ENCODE assay signal across 16 cellular contexts in the genomic region with DNA sequence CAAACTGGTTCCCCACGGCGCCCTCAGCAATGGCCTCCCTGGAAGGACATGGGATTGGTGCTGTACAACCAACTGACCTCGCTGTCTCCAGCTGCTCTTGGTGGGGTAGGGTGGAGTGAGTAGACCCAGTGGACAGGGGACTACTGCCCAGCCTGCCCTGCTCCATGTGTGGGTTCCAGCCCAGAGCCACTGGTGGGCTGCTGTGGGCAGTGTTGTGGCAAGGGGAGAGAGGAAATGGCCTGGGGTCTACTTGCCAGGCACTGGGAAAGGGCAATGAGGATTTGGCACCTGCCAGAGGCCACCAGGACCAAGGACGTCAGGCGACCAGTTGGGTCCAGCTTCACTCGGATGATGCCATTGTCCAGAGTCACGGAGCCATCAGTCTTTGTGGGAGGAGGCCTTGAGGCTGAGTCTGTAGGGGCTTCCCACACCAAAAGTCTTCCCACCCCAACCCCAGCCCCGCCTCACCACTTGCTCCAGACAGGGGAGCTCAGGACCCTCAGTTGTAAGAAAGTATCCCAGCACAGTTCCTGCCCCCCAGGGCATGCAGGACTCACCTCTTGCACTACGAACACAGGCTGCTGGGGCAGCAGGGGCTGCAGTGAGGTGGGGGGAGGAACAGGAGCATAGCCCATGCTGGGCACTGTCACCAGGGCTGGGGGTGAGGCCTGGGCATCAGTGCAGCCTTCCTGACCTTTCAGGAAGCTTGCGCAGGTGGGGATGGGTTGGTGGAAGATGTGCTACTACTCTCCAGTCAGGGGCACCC. TPM values are rescaled to one million over a fixed set of nuclear protein-coding genes. Genes with fewer than 3 reads are reported as not detected.
DNase-seq lines count a peak whose midpoint lies in the region; ATAC-seq, FAIRE-seq and TF ChIP-seq lines count a peak whose summit lies in the region.
"Had no signal": no experiment of that assay in that cellular context is flagged by ENCODE, and none has a peak within 500 bp of the region (broad histone marks: within the 10 kb centered on the region; RNA-seq: fewer than 3 reads in every experiment).

No MANE protein-coding gene starts in this region.

- ATAC-seq in GM12878 = no peak

- H3K27me3 ChIP-seq in GM12878 (replicated peaks in 1 of 2; ENCODE audit: control insufficient read depth in 2 of 2, insufficient read depth in 2 of 2, low read length in 1 of 2) (no peaks in the 10 kb centered on the region), transverse colon (no peaks in the 10 kb centered on the region)

- FAIRE-seq in GM12878 (lab: Jason Lieb, UNC) = no peak
- FAIRE-seq: A204.1, GM18507, H54 had no signal

- H3K9me3 ChIP-seq in GM12878 (replicated peaks; ENCODE audit: control insufficient read depth, insufficient read depth, low read length) (no peaks in the 10 kb centered on the region), transverse colon (no peaks in the 10 kb centered on the region)

- no peak overlapping the region for H3K4me2 ChIP-seq in GM12878 (ENCODE audit: control insufficient read depth, insufficient read depth)

- TF ChIP-seq CTCF in GM12878 (IDR thresholded peaks at IDR 0.05 in 2 of 3, conservative IDR thresholded peaks at IDR 0.05 in 1 of 3; ENCODE audit: control insufficient read depth in 2 of 3, extremely low read depth in 1 of 3, insufficient read depth in 1 of 3, low read depth in 3 of 3, low read length in 3 of 3) = no peak
- TF ChIP-seq CTCF in transverse colon (IDR thresholded peaks at IDR 0.05) = no peak

- TF ChIP-seq RAD21 in GM12878 (IDR thresholded peaks at IDR 0.05; ENCODE audit: insufficient read depth, low read depth, low read length) = no peak

- no TSS peak for BruUV-seq in GM12878 (replicated peaks; lab: Mats Ljungman, UMichigan)

- CTCF ChIA-PET in activated naive CD4-positive, alpha-beta T cell treated with anti-CD3 and anti-CD28 coated beads, Interleukin-2, amount 10 ng/mL, durations not matched to agents 7 days and 5 days (lab: Charles Lee) = interaction anchor here (1.4 kb wide), 1 partner anchor 9 kb away, joined by 8 read pairs; no protein-coding TSS in a partner anchor
- CTCF ChIA-PET in GM12878 (lab: Yijun Ruan, JAX) = no interaction called here

- H3K27me3 Mint-ChIP-seq in activated naive CD4-positive, alpha-beta T cell treated with anti-CD3 and anti-CD28 coated beads, Interleukin-2, amount 10 ng/mL, durations not matched to agents 7 days and 5 days = no peaks in the 10 kb centered on the region
- H3K27me3 Mint-ChIP-seq: B cell; CD4-positive, alpha-beta T cell had no signal

- peak overlapping the region; percentile 55 for H3K27ac Mint-ChIP-seq in activated naive CD4-positive, alpha-beta T cell treated with anti-CD3 and anti-CD28 coated beads, Interleukin-2, amount 10 ng/mL, durations not matched to agents 7 days and 5 days
- H3K27ac Mint-ChIP-seq: B cell; CD4-positive, alpha-beta T cell had no signal

- H3K36me3 ChIP-seq in GM12878 (ENCODE audit: control insufficient read depth in 2 of 2, insufficient read depth in 2 of 2, low read length in 1 of 2) (no peaks in the 10 kb centered on the region; a peak in 3 of 4 replicates), transverse colon (peaks cover 0 to 7% (median 0%) of the 10 kb centered on the region in 4 donors)

- TF ChIP-seq POLR2A in GM12878 (IDR thresholded peaks at IDR 0.05; ENCODE audit: low read depth, low read length) (0 out of 2 replicates have a peak, but pooled peaks have one; percentile 0), transverse colon (IDR thresholded peaks at IDR 0.05) (no peak)

- H3K4me3 Mint-ChIP-seq in activated naive CD4-positive, alpha-beta T cell treated with anti-CD3 and anti-CD28 coated beads, Interleukin-2, amount 10 ng/mL, durations not matched to agents 7 days and 5 days = no peak overlapping the region
- H3K4me3 Mint-ChIP-seq: B cell; CD4-positive, alpha-beta T cell had no signal

- 89% methylated on average over 10 of the region's 10 CpGs for WGBS in GM12878 (ENCODE audit: insufficient coverage, insufficient replicate concordance, low lambda C conversion rate, missing lambda C conversion rate)
- 96% methylated on average over 10 of the region's 10 CpGs; no CpG with 5 or more reads in 1 of the 2 donors for WGBS in transverse colon (ENCODE audit: low coverage in 1 of 2), 2 donors

- DNase-seq in activated naive CD4-positive, alpha-beta T cell treated with anti-CD3 and anti-CD28 coated beads, Interleukin-2, amount 10 ng/mL, durations not matched to agents 7 days and 5 days = no peak
- DNase-seq in activated naive CD4-positive, alpha-beta T cell (lab: John Stamatoyannopoulos, UW) = no peak
- DNase-seq in GM12878 (ENCODE audit: low read depth, low spot score) (no peak), mesenteric fat pad (ENCODE audit: low spot score) (peak; percentile 62), hepatic stellate cell (ENCODE audit: low spot score) (no peak), KBM-7 (no peak), transverse colon (no peak)
- DNase-seq: C1 segment of cervical spinal cord; Calu3; CD4-positive, alpha-beta T cell; DMS 273 treated with DMSO at 0.1 percent for 48 hours had no signal

- H3K4me3 ChIP-seq in GM12878 = no peak overlapping the region
- H3K4me3 ChIP-seq in transverse colon = no peak overlapping the region

- H4K20me1 ChIP-seq in GM12878 (ENCODE audit: control insufficient read depth, insufficient read depth) = no peaks in the 10 kb centered on the region

- in situ Hi-C loops in GM12878 (cut with MboI) = no loop called here
- in situ Hi-C loops in KBM-7 (cut with MboI; ENCODE audit: low pct_unique_long_range_greater_than_20kb, low sequenced_read_pairs) = no loop called here
- in situ Hi-C loops in transverse colon (cut with MboI; ENCODE audit: low pct_ligation_motif_present in 1 of 4, low pct_unique_long_range_greater_than_20kb in 1 of 4, low sequenced_read_pairs in 3 of 4) = loop anchor here in 3 of 4 donors (25.0 kb wide), 1 partner anchor 278 kb away; a partner anchor contains a TSS

- H3K9me3 Mint-ChIP-seq in activated naive CD4-positive, alpha-beta T cell treated with anti-CD3 and anti-CD28 coated beads, Interleukin-2, amount 10 ng/mL, durations not matched to agents 7 days and 5 days = no peaks in the 10 kb centered on the region
- H3K9me3 Mint-ChIP-seq: CD4-positive, alpha-beta T cell had no signal

- H2AFZ ChIP-seq in GM12878 (ENCODE audit: control insufficient read depth, low read depth, low read length) = no peak overlapping the region

- SMC1A ChIA-PET in GM12878 (lab: Charles Lee; ENCODE audit: uncharacterized antibody, unreplicated experiment) = no interaction called here

- H3K27ac ChIP-seq in GM12878 (ENCODE audit: control insufficient read depth, insufficient read depth) (no peak overlapping the region), transverse colon (no peak overlapping the region)

- no peak overlapping the region for H3K9ac ChIP-seq in GM12878 (ENCODE audit: control insufficient read depth, insufficient read depth, low read length)

- peaks cover 3% of the 10 kb centered on the region for H3K4me1 Mint-ChIP-seq in activated naive CD4-positive, alpha-beta T cell treated with anti-CD3 and anti-CD28 coated beads, Interleukin-2, amount 10 ng/mL, durations not matched to agents 7 days and 5 days
- H3K4me1 Mint-ChIP-seq: B cell had no signal

- TF ChIP-seq EP300 in GM12878 (IDR thresholded peaks at IDR 0.05; ENCODE audit: borderline replicate concordance in 1 of 2, control insufficient read depth in 1 of 2, low read depth in 2 of 2, low read length in 2 of 2) (no peak), transverse colon (IDR thresholded peaks at IDR 0.05; ENCODE audit: low read depth) (no peak)

- peaks cover 17% of the 10 kb centered on the region for H3K36me3 Mint-ChIP-seq in activated naive CD4-positive, alpha-beta T cell treated with anti-CD3 and anti-CD28 coated beads, Interleukin-2, amount 10 ng/mL, durations not matched to agents 7 days and 5 days

- H3K4me1 ChIP-seq in GM12878 (ENCODE audit: control insufficient read depth, insufficient read depth, low read length) = no peaks in the 10 kb centered on the region
- no peaks in the 10 kb centered on the region for H3K4me1 ChIP-seq in transverse colon

- RAD21 ChIA-PET in GM12878 (lab: Charles Lee; ENCODE audit: unreplicated experiment) = no interaction called here

- POLR2A ChIA-PET in GM12878 (lab: Charles Lee) = no interaction called here

- no peaks in the 10 kb centered on the region for H3K79me2 ChIP-seq in GM12878 (ENCODE audit: control insufficient read depth, insufficient read depth, low read length)

- intact Hi-C loops in GM12878 (cut with micrococcal nuclease; ENCODE audit: unreplicated experiment) = no loop called here
- intact Hi-C loops in transverse colon (cut with DNase I; ENCODE audit: low total_unique reads) = no loop called here

RNA-seq across cellular contexts. Expression of a gene that starts 9.5 kb away (rescaled TPM):
- 567 and 636 TPM in 2 replicates for total RNA-seq in GM12878 (2013; cell fraction: nucleolus; rRNA removed)
- total RNA-seq in GM12878 (2014; rRNA removed) (54.8 and 65.0 TPM in 2 replicates), GM12878 (2014; rRNA removed; fragmentation: Illumina TruSeq; extraction: Trizol) (26.9 and 29.2 TPM in 2 replicates), GM12878 (2021) (102 and 111 TPM in 2 replicates), mesenteric fat pad (208 TPM), transverse colon (100 to 1,000 TPM; 215 to 559 (median 411) TPM)
- polyA plus RNA-seq in GM12878 (2011; ENCODE audit: low read depth) = 56.1 TPM
- polyA plus RNA-seq in GM12878 (2011; rRNA removed) (20.9 and 32.5 TPM in 2 replicates), GM12878 (2014; fragmentation: Illumina TruSeq; extraction: Trizol) (17.6 and 32.0 TPM in 2 replicates), GM12878 (2014; fragmentation: Nextera tagmentation; extraction: Ambion mirVana) (1 to 10 TPM; 1.4 to 4.6 TPM), GM12878 (2014; rRNA removed) (107 and 110 TPM in 2 replicates), GM12878 (2016; fragmentation: Nextera tagmentation; extraction: Ambion mirVana) (10 to 100 TPM; 51.9 to 66.2 TPM)
- polyA plus RNA-seq in GM12878 (2011; cell fraction: cytosol; rRNA removed) = 36.8 and 47.4 TPM in 2 replicates
- polyA plus RNA-seq in GM12878 (2011; cell fraction: nucleus; rRNA removed) = 649 and 670 TPM in 2 replicates
- 114 and 120 TPM in 2 replicates for polyA plus RNA-seq in GM12878 (2012)
- 35.4 and 73.6 TPM in 2 replicates for polyA minus RNA-seq in GM12878 (2011; rRNA and poly(A)+ RNA removed)
- polyA minus RNA-seq in GM12878 (2011; cell fraction: cytosol; rRNA and poly(A)+ RNA removed) = 23.2 and 32.6 TPM in 2 replicates
- 120 and 170 TPM in 2 replicates for polyA minus RNA-seq in GM12878 (2011; cell fraction: nucleus; rRNA and poly(A)+ RNA removed)

RNA-seq across cellular contexts. Expression of a gene that starts 12.1 kb away (rescaled TPM):
- total RNA-seq in GM12878 (2013; cell fraction: nucleolus; rRNA removed) = 3.4 and 5.6 TPM in 2 replicates
- total RNA-seq in GM12878 (2014; rRNA removed) (0.71 and 0.73 TPM in 2 replicates), GM12878 (2014; rRNA removed; fragmentation: Illumina TruSeq; extraction: Trizol) (0.58 and 0.92 TPM in 2 replicates), GM12878 (2021) (0.96 and 1.5 TPM in 2 replicates), mesenteric fat pad (17.9 TPM), transverse colon (100 to 1,000 TPM in 3 of 4 donors, 10 to 100 TPM in 1; 96.9 to 481 (median 163) TPM)
- polyA plus RNA-seq in GM12878 (2011; ENCODE audit: low read depth) = 10.3 TPM
- polyA plus RNA-seq in GM12878 (2011; rRNA removed) (0.04 and 0.23 TPM in 2 replicates), GM12878 (2014; fragmentation: Illumina TruSeq; extraction: Trizol) (0.37 and 1.3 TPM in 2 replicates), GM12878 (2014; fragmentation: Nextera tagmentation; extraction: Ambion mirVana) (under 1 TPM; 0.10 to 0.37 TPM), GM12878 (2014; rRNA removed) (1.8 and 2.5 TPM in 2 replicates), GM12878 (2016; fragmentation: Nextera tagmentation; extraction: Ambion mirVana) (1 to 10 TPM; 1.2 to 2.3 TPM)
- polyA plus RNA-seq in GM12878 (2011; cell fraction: cytosol; rRNA removed) = 0.16 and 0.17 TPM in 2 replicates
- polyA plus RNA-seq in GM12878 (2011; cell fraction: nucleus; rRNA removed) = 1.0 and 2.4 TPM in 2 replicates
- 9.5 and 12.7 TPM in 2 replicates for polyA plus RNA-seq in GM12878 (2012)
- polyA minus RNA-seq in GM12878 (2011; rRNA and poly(A)+ RNA removed) = 0.36 TPM in 1 of 2 replicates, not detected in the other
- polyA minus RNA-seq in GM12878 (2011; cell fraction: cytosol; rRNA and poly(A)+ RNA removed) = not detected in 2 replicates
- polyA minus RNA-seq in GM12878 (2011; cell fraction: nucleus; rRNA and poly(A)+ RNA removed) = 0.85 TPM in 1 of 2 replicates, not detected in the other
- total RNA-seq: Daoy had no signal

RNA-seq across cellular contexts. Expression of a gene that starts 23.1 kb away (rescaled TPM):
- total RNA-seq in GM12878 (2013; cell fraction: nucleolus; rRNA removed) = 17.9 and 18.5 TPM in 2 replicates
- total RNA-seq in GM12878 (2014; rRNA removed) (110 and 113 TPM in 2 replicates), GM12878 (2014; rRNA removed; fragmentation: Illumina TruSeq; extraction: Trizol) (46.1 and 48.4 TPM in 2 replicates), GM12878 (2021) (86.3 and 98.9 TPM in 2 replicates), mesenteric fat pad (41.5 TPM), transverse colon (10 to 100 TPM; 33.2 to 97.3 (median 70.3) TPM)
- polyA plus RNA-seq in GM12878 (2011; ENCODE audit: low read depth) = 30.1 TPM
- polyA plus RNA-seq in GM12878 (2011; rRNA removed) (32.0 and 53.2 TPM in 2 replicates), GM12878 (2014; fragmentation: Illumina TruSeq; extraction: Trizol) (18.5 and 34.3 TPM in 2 replicates), GM12878 (2014; fragmentation: Nextera tagmentation; extraction: Ambion mirVana) (10 to 100 TPM; 14.5 to 38.4 TPM), GM12878 (2014; rRNA removed) (97.4 and 111 TPM in 2 replicates), GM12878 (2016; fragmentation: Nextera tagmentation; extraction: Ambion mirVana) (100 to 1,000 TPM; 115 to 118 TPM)
- polyA plus RNA-seq in GM12878 (2011; cell fraction: cytosol; rRNA removed) = 129 and 166 TPM in 2 replicates
- polyA plus RNA-seq in GM12878 (2011; cell fraction: nucleus; rRNA removed) = 127 and 161 TPM in 2 replicates
- 64.3 and 67.6 TPM in 2 replicates for polyA plus RNA-seq in GM12878 (2012)
- polyA minus RNA-seq in GM12878 (2011; rRNA and poly(A)+ RNA removed) = 19.5 and 56.0 TPM in 2 replicates
- polyA minus RNA-seq in GM12878 (2011; cell fraction: cytosol; rRNA and poly(A)+ RNA removed) = 14.7 and 26.7 TPM in 2 replicates
- polyA minus RNA-seq in GM12878 (2011; cell fraction: nucleus; rRNA and poly(A)+ RNA removed) = 11.8 and 14.3 TPM in 2 replicates

Comparison
In these comparisons a context has a peak if more than half of its experiments do, and no peak if none do; other contexts are left out.
1. in situ Hi-C loops: an anchor here in transverse colon (25.0 kb wide); none called in GM12878 and KBM-7.